Comparison of ENCODE assay signal across 22 cellular contexts in genomic region chr16:75169899-75170405, GRCh38. TPM values are rescaled to one million over a fixed set of nuclear protein-coding genes. Genes with fewer than 3 reads are reported as not detected.
A peak's percentile ranks its signal among the peaks of the same experiment; 100 is the strongest.
DNase-seq lines count a peak whose midpoint lies in the region; ATAC-seq, FAIRE-seq and TF ChIP-seq lines count a peak whose summit lies in the region.
"Had no signal": no experiment of that assay in that cellular context is flagged by ENCODE, and none has a peak within 500 bp of the region (broad histone marks: within the 10 kb centered on the region; RNA-seq: fewer than 3 reads in every experiment).

No MANE protein-coding gene starts in this region.

- H3K36me3 ChIP-seq in BLaER1 (peaks cover 100% of the 10 kb centered on the region), HCT116 (ENCODE audit: control insufficient read depth in 1 of 2, insufficient read depth in 2 of 2, low read length in 2 of 2) (peaks cover 8 to 45% of the 10 kb centered on the region in 2 experiments; a peak in 3 of 4 replicates), GM12878 (ENCODE audit: control insufficient read depth in 2 of 2, insufficient read depth in 2 of 2, low read length in 1 of 2) (peaks cover 7 to 26% of the 10 kb centered on the region in 2 experiments), liver (ENCODE audit: control insufficient read depth in 4 of 4, insufficient read depth in 3 of 4, low read depth in 1 of 4, low read length in 3 of 4) (peaks cover 16 to 58% (median 55%) of the 10 kb centered on the region in 4 donors), Peyer's patch (peaks cover 0 to 52% (median 3%) of the 10 kb centered on the region in 3 donors)

- TF ChIP-seq EP300 in GM12878 (IDR thresholded peaks at IDR 0.05; ENCODE audit: borderline replicate concordance in 1 of 2, control insufficient read depth in 1 of 2, low read depth in 2 of 2, low read length in 2 of 2): no peak

- H3K9me3 ChIP-seq in BLaER1 (peaks cover 100% of the 10 kb centered on the region), HCT116 (ENCODE audit: control insufficient read depth in 1 of 2, insufficient read depth in 1 of 2, low read depth in 1 of 2, low read length in 2 of 2) (peaks cover 39 to 54% of the 10 kb centered on the region in 2 experiments; a peak in 3 of 4 replicates), GM12878 (replicated peaks; ENCODE audit: control insufficient read depth, insufficient read depth, low read length) (peaks cover 56% of the 10 kb centered on the region), liver (ENCODE audit: control insufficient read depth in 4 of 4, low read length in 3 of 4) (peaks cover 40 to 79% (median 56%) of the 10 kb centered on the region in 4 donors), Peyer's patch (peaks cover 0 to 37% (median 11%) of the 10 kb centered on the region in 4 donors)

- no peak overlapping the region for H3K27ac ChIP-seq in BLaER1
- no peak overlapping the region for H3K27ac ChIP-seq in HCT116 (ENCODE audit: low read depth, low read length)
- no peak overlapping the region for H3K27ac ChIP-seq in GM12878 (ENCODE audit: control insufficient read depth, insufficient read depth)
- no peak overlapping the region for H3K27ac ChIP-seq in liver (ENCODE audit: low read depth in 1 of 2, low read length in 2 of 2)
- no peak overlapping the region for H3K27ac ChIP-seq in Peyer's patch
- H3K27ac ChIP-seq in substantia nigra (ENCODE audit: low read depth, low read length, poor library complexity, severe bottlenecking): no peak overlapping the region
- H3K27ac ChIP-seq: C4-2B had no signal

- FAIRE-seq in GM12878 (lab: Jason Lieb, UNC): no peak
- FAIRE-seq: D721Med, G401.6 had no signal

- TF ChIP-seq RAD21 in HCT116 (IDR thresholded peaks at IDR 0.05; ENCODE audit: low read depth) (no peak), GM12878 (IDR thresholded peaks at IDR 0.05; ENCODE audit: insufficient read depth, low read depth, low read length) (no peak), liver (IDR thresholded peaks at IDR 0.05) (no peak)

- H3K4me1 ChIP-seq in BLaER1 (no peaks in the 10 kb centered on the region), HCT116 (ENCODE audit: control insufficient read depth in 1 of 2, insufficient read depth in 2 of 2, low read length in 2 of 2) (no peaks in the 10 kb centered on the region), GM12878 (ENCODE audit: control insufficient read depth, insufficient read depth, low read length) (no peaks in the 10 kb centered on the region), liver (ENCODE audit: control insufficient read depth in 4 of 4, insufficient read depth in 4 of 4, low read length in 3 of 4) (no peaks in the 10 kb centered on the region), Peyer's patch (no peaks in the 10 kb centered on the region)

- intact Hi-C loops in HCT116 (cut with micrococcal nuclease) (no loop called here), GM12878 (cut with micrococcal nuclease; ENCODE audit: unreplicated experiment) (no loop called here)

- TF ChIP-seq POLR2A in HCT116 (IDR thresholded peaks at IDR 0.05; ENCODE audit: borderline replicate concordance, extremely low read depth, insufficient read depth, insufficient read length) (no peak), GM12878 (IDR thresholded peaks at IDR 0.05; ENCODE audit: low read depth, low read length) (no peak), Peyer's patch (IDR thresholded peaks at IDR 0.05) (no peak)

- H3K9ac ChIP-seq in BLaER1: no peak overlapping the region
- no peak overlapping the region for H3K9ac ChIP-seq in HCT116 (ENCODE audit: low read length)
- H3K9ac ChIP-seq in GM12878 (ENCODE audit: control insufficient read depth, insufficient read depth, low read length): no peak overlapping the region
- H3K9ac ChIP-seq in liver (ENCODE audit: low read depth in 1 of 2, low read length in 2 of 2): no peak overlapping the region

- no peaks in the 10 kb centered on the region for H3K9me2 ChIP-seq in HCT116 (ENCODE audit: insufficient read depth)

- H3K4me2 ChIP-seq in BLaER1 (no peak overlapping the region), HCT116 (ENCODE audit: low read length) (no peak overlapping the region), GM12878 (ENCODE audit: control insufficient read depth, insufficient read depth) (no peak overlapping the region)
- H3K4me2 ChIP-seq: GM23338 had no signal

- BruUV-seq in HCT116 (replicated peaks; lab: Mats Ljungman, UMichigan) (no TSS peak), GM12878 (replicated peaks; lab: Mats Ljungman, UMichigan) (TSS peak; percentile 41)

- H4K20me1 ChIP-seq in BLaER1 (no peaks in the 10 kb centered on the region), HCT116 (ENCODE audit: insufficient read depth) (no peaks in the 10 kb centered on the region), GM12878 (ENCODE audit: control insufficient read depth, insufficient read depth) (no peaks in the 10 kb centered on the region)

- no peaks in the 10 kb centered on the region for H3K27me3 ChIP-seq in BLaER1
- no peaks in the 10 kb centered on the region for H3K27me3 ChIP-seq in HCT116 (ENCODE audit: insufficient read depth, low read length)
- no peaks in the 10 kb centered on the region for H3K27me3 ChIP-seq in GM12878 (replicated peaks in 1 of 2; ENCODE audit: control insufficient read depth in 2 of 2, insufficient read depth in 2 of 2, low read length in 1 of 2)
- no peaks in the 10 kb centered on the region for H3K27me3 ChIP-seq in liver (ENCODE audit: control insufficient read depth in 4 of 4, insufficient read depth in 4 of 4, low read length in 3 of 4)
- no peaks in the 10 kb centered on the region for H3K27me3 ChIP-seq in Peyer's patch

- ATAC-seq in HCT116: no peak
- ATAC-seq in GM12878: no peak
- ATAC-seq: GM23338 had no signal

- TF ChIP-seq CTCF in HCT116 (IDR thresholded peaks at IDR 0.05 in 2 of 3, conservative IDR thresholded peaks at IDR 0.05 in 1 of 3; ENCODE audit: borderline replicate concordance in 1 of 3, insufficient read depth in 1 of 3, low read depth in 2 of 3, low read length in 2 of 3) (no peak), GM12878 (IDR thresholded peaks at IDR 0.05 in 2 of 3, conservative IDR thresholded peaks at IDR 0.05 in 1 of 3; ENCODE audit: control insufficient read depth in 2 of 3, extremely low read depth in 1 of 3, insufficient read depth in 1 of 3, low read depth in 3 of 3, low read length in 3 of 3) (no peak), liver (IDR thresholded peaks at IDR 0.05; ENCODE audit: low read depth, low read length, missing input control) (no peak), Peyer's patch (IDR thresholded peaks at IDR 0.05) (no peak)

- H3K4me3 ChIP-seq in BLaER1: peak overlapping the region; percentile 45
- no peak overlapping the region for H3K4me3 ChIP-seq in HCT116 (replicated peaks in 1 of 2; ENCODE audit: low read depth in 1 of 2, low read length in 2 of 2)
- H3K4me3 ChIP-seq in GM12878: no peak overlapping the region
- H3K4me3 ChIP-seq in liver (ENCODE audit: low read depth in 1 of 3, low read length in 3 of 3): peak overlapping the region in 2 of 3 donors; percentile 45 to 61
- H3K4me3 ChIP-seq in Peyer's patch: no peak overlapping the region
- H3K4me3 ChIP-seq: GM23338 had no signal

- over 99% methylated on average over 10 of the region's 10 CpGs for WGBS in GM12878 (ENCODE audit: insufficient coverage, insufficient replicate concordance, low lambda C conversion rate, missing lambda C conversion rate)
- WGBS in liver: 94% methylated on average over 10 of the region's 10 CpGs

- H3K79me2 ChIP-seq in HCT116 (ENCODE audit: insufficient read depth, low read length) (no peaks in the 10 kb centered on the region), GM12878 (ENCODE audit: control insufficient read depth, insufficient read depth, low read length) (no peaks in the 10 kb centered on the region)

- DNase-seq in HCT116 (ENCODE audit: low read depth, low spot score) (no peak), GM12878 (ENCODE audit: low read depth, low spot score) (no peak), iPS-NIHi7 (ENCODE audit: extremely low spot score) (no peak), Peyer's patch (no peak), NCI-H1048 (lab: John Stamatoyannopoulos, UW) (no peak), substantia nigra (lab: John Stamatoyannopoulos, UW) (no peak)
- DNase-seq: ACHN; CD4-positive, alpha-beta memory T cell; COR-L47; DMS153; DMS79 treated with DMSO at 0.1 percent for 48 hours; EL; H9; HFFc6; IMR-90 had no signal

- no peak overlapping the region for H2AFZ ChIP-seq in HCT116 (ENCODE audit: low read depth, low read length, poor library complexity, severe bottlenecking)
- H2AFZ ChIP-seq in GM12878 (ENCODE audit: control insufficient read depth, low read depth, low read length): no peak overlapping the region
- H2AFZ ChIP-seq: GM23338 had no signal

- RAD21 ChIA-PET in HCT116 (lab: Charles Lee; ENCODE audit: low non-redundant PET in 1 of 2, low total read pairs in 2 of 2, uncharacterized antibody in 2 of 2, unreplicated experiment in 2 of 2) (no interaction called here), GM12878 (lab: Charles Lee; ENCODE audit: unreplicated experiment) (no interaction called here)

- SMC1A ChIA-PET in GM12878 (lab: Charles Lee; ENCODE audit: uncharacterized antibody, unreplicated experiment): interaction anchor here (0.6 kb wide), 1 partner anchor 317 kb away, joined by 3 read pairs; no protein-coding TSS in a partner anchor

- CTCF ChIA-PET in HCT116 (lab: Charles Lee): no interaction called here
- CTCF ChIA-PET in GM12878 (lab: Yijun Ruan, JAX): interaction anchor here (1.1 kb wide), 1 partner anchor 29 kb away, joined by 3 read pairs; no protein-coding TSS in a partner anchor

- POLR2A ChIA-PET in HCT116 (lab: Charles Lee) (no interaction called here), GM12878 (lab: Charles Lee) (no interaction called here)

- in situ Hi-C loops in GM12878 (cut with MboI): no loop called here

RNA-seq across cellular contexts. Expression of gene ZFP1, which starts 21.6 kb away (rescaled TPM):
- total RNA-seq in HCT116 (2021; ENCODE audit: unreplicated experiment): 12.8 TPM
- polyA plus RNA-seq in HCT116 (2012): 6.2 and 7.1 TPM in 2 replicates
- 17.0 and 17.3 TPM in 2 replicates for total RNA-seq in GM12878 (2013; cell fraction: nucleolus; rRNA removed)
- 12.8 and 15.1 TPM in 2 replicates for total RNA-seq in GM12878 (2014; rRNA removed)
- total RNA-seq in GM12878 (2014; rRNA removed; fragmentation: Illumina TruSeq; extraction: Trizol): 15.3 and 15.5 TPM in 2 replicates
- 13.5 and 14.5 TPM in 2 replicates for total RNA-seq in GM12878 (2021)
- polyA plus RNA-seq in GM12878 (2011; ENCODE audit: low read depth): 3.3 TPM
- 16.4 and 21.8 TPM in 2 replicates for polyA plus RNA-seq in GM12878 (2011; rRNA removed)
- polyA plus RNA-seq in GM12878 (2011; cell fraction: cytosol; rRNA removed): 6.4 and 6.8 TPM in 2 replicates
- polyA plus RNA-seq in GM12878 (2011; cell fraction: nucleus; rRNA removed): 4.7 and 5.4 TPM in 2 replicates
- 7.7 and 10.3 TPM in 2 replicates for polyA plus RNA-seq in GM12878 (2012)
- 12.4 and 14.1 TPM in 2 replicates for polyA plus RNA-seq in GM12878 (2014; fragmentation: Illumina TruSeq; extraction: Trizol)
- polyA plus RNA-seq in GM12878 (2014; fragmentation: Nextera tagmentation; extraction: Ambion mirVana): 1 to 10 TPM; 3.5 to 3.6 TPM
- polyA plus RNA-seq in GM12878 (2014; rRNA removed): 4.9 and 6.4 TPM in 2 replicates
- polyA plus RNA-seq in GM12878 (2016; fragmentation: Nextera tagmentation; extraction: Ambion mirVana): 10 to 100 TPM; 14.9 to 17.6 TPM
- polyA minus RNA-seq in GM12878 (2011; rRNA and poly(A)+ RNA removed): 12.1 and 13.2 TPM in 2 replicates
- polyA minus RNA-seq in GM12878 (2011; cell fraction: cytosol; rRNA and poly(A)+ RNA removed): 9.6 and 10.6 TPM in 2 replicates
- polyA minus RNA-seq in GM12878 (2011; cell fraction: nucleus; rRNA and poly(A)+ RNA removed): 3.2 and 4.0 TPM in 2 replicates
- 1 to 10 TPM; 8.1 to 8.5 TPM for total RNA-seq in liver
- 1 to 10 TPM; 3.8 to 4.0 TPM for polyA plus RNA-seq in liver
- total RNA-seq in Peyer's patch: 1 to 10 TPM; 2.6 to 6.1 (median 4.9) TPM

RNA-seq across cellular contexts. Expression of gene CTRB2, which starts 37.0 kb away (rescaled TPM):
- total RNA-seq in HCT116 (2021; ENCODE audit: unreplicated experiment): 10.0 TPM
- polyA plus RNA-seq in HCT116 (2012): 0.03 TPM in 1 of 2 replicates, not detected in the other
- not detected in 2 replicates for total RNA-seq in GM12878 (2013; cell fraction: nucleolus; rRNA removed)
- not detected in 2 replicates for total RNA-seq in GM12878 (2014; rRNA removed)
- total RNA-seq in GM12878 (2014; rRNA removed; fragmentation: Illumina TruSeq; extraction: Trizol): not detected in 2 replicates
- 8.9 and 9.4 TPM in 2 replicates for total RNA-seq in GM12878 (2021)
- not detected for polyA plus RNA-seq in GM12878 (2011; ENCODE audit: low read depth)
- polyA plus RNA-seq in GM12878 (2011; rRNA removed): not detected in 2 replicates
- not detected in 2 replicates for polyA plus RNA-seq in GM12878 (2011; cell fraction: cytosol; rRNA removed)
- polyA plus RNA-seq in GM12878 (2011; cell fraction: nucleus; rRNA removed): not detected in 2 replicates
- not detected in 2 replicates for polyA plus RNA-seq in GM12878 (2012)
- not detected in 2 replicates for polyA plus RNA-seq in GM12878 (2014; fragmentation: Illumina TruSeq; extraction: Trizol)
- not detected for polyA plus RNA-seq in GM12878 (2014; fragmentation: Nextera tagmentation; extraction: Ambion mirVana)
- not detected in 2 replicates for polyA plus RNA-seq in GM12878 (2014; rRNA removed)
- not detected for polyA plus RNA-seq in GM12878 (2016; fragmentation: Nextera tagmentation; extraction: Ambion mirVana)
- not detected in 2 replicates for polyA minus RNA-seq in GM12878 (2011; rRNA and poly(A)+ RNA removed)
- polyA minus RNA-seq in GM12878 (2011; cell fraction: cytosol; rRNA and poly(A)+ RNA removed): not detected in 2 replicates
- not detected in 2 replicates for polyA minus RNA-seq in GM12878 (2011; cell fraction: nucleus; rRNA and poly(A)+ RNA removed)
- under 1 TPM in 1 of 2 donors, not detected in 1; 0.33 TPM for total RNA-seq in liver
- under 1 TPM in 1 of 2 donors, not detected in 1; 0.09 TPM for polyA plus RNA-seq in liver
- total RNA-seq in Peyer's patch: not detected
- total RNA-seq: A172; CD4-positive, alpha-beta memory T cell; GM23338; H9; HFFc6; IMR-90 had no signal
- polyA plus RNA-seq: CD4-positive, alpha-beta memory T cell; GM23338; IMR-90 had no signal

RNA-seq across cellular contexts. Expression of gene CTRB1, which starts 48.8 kb away (rescaled TPM):
- total RNA-seq in HCT116 (2021; ENCODE audit: unreplicated experiment): 5.6 TPM
- polyA plus RNA-seq in HCT116 (2012): 0.10 TPM in 1 of 2 replicates, not detected in the other
- not detected in 2 replicates for total RNA-seq in GM12878 (2013; cell fraction: nucleolus; rRNA removed)
- total RNA-seq in GM12878 (2014; rRNA removed): 0.28 and 0.33 TPM in 2 replicates
- total RNA-seq in GM12878 (2014; rRNA removed; fragmentation: Illumina TruSeq; extraction: Trizol): not detected in 2 replicates
- total RNA-seq in GM12878 (2021): 4.4 and 6.2 TPM in 2 replicates
- polyA plus RNA-seq in GM12878 (2011; ENCODE audit: low read depth): not detected
- not detected in 2 replicates for polyA plus RNA-seq in GM12878 (2011; rRNA removed)
- not detected in 2 replicates for polyA plus RNA-seq in GM12878 (2011; cell fraction: cytosol; rRNA removed)
- polyA plus RNA-seq in GM12878 (2011; cell fraction: nucleus; rRNA removed): not detected in 2 replicates
- polyA plus RNA-seq in GM12878 (2012): not detected in 2 replicates
- polyA plus RNA-seq in GM12878 (2014; fragmentation: Illumina TruSeq; extraction: Trizol): not detected in 2 replicates
- polyA plus RNA-seq in GM12878 (2014; fragmentation: Nextera tagmentation; extraction: Ambion mirVana): not detected
- polyA plus RNA-seq in GM12878 (2014; rRNA removed): not detected in 2 replicates
- polyA plus RNA-seq in GM12878 (2016; fragmentation: Nextera tagmentation; extraction: Ambion mirVana): not detected
- not detected in 2 replicates for polyA minus RNA-seq in GM12878 (2011; rRNA and poly(A)+ RNA removed)
- not detected in 2 replicates for polyA minus RNA-seq in GM12878 (2011; cell fraction: cytosol; rRNA and poly(A)+ RNA removed)
- polyA minus RNA-seq in GM12878 (2011; cell fraction: nucleus; rRNA and poly(A)+ RNA removed): not detected in 2 replicates
- total RNA-seq in liver: not detected
- polyA plus RNA-seq in liver: not detected
- not detected for total RNA-seq in Peyer's patch
- total RNA-seq: A172; CD4-positive, alpha-beta memory T cell; GM23338; H9; HFFc6; IMR-90 had no signal
- polyA plus RNA-seq: CD4-positive, alpha-beta memory T cell; GM23338; IMR-90 had no signal

RNA-seq across cellular contexts. Expression of gene LDHD, which starts 53.4 kb away (rescaled TPM):
- total RNA-seq in HCT116 (2021; ENCODE audit: unreplicated experiment) (3.4 TPM), GM12878 (2014; rRNA removed) (not detected in 2 replicates), GM12878 (2014; rRNA removed; fragmentation: Illumina TruSeq; extraction: Trizol) (not detected in 2 replicates), GM12878 (2021) (0.10 TPM in 1 of 2 replicates, not detected in the other), liver (10 to 100 TPM; 27.7 to 84.1 TPM), Peyer's patch (10 to 100 TPM in 3 of 4 donors, 1 to 10 TPM in 1; 2.5 to 37.0 (median 22.4) TPM)
- polyA plus RNA-seq in HCT116 (2012): 5.7 and 6.6 TPM in 2 replicates
- total RNA-seq in GM12878 (2013; cell fraction: nucleolus; rRNA removed): not detected in 2 replicates
- not detected for polyA plus RNA-seq in GM12878 (2011; ENCODE audit: low read depth)
- polyA plus RNA-seq in GM12878 (2011; rRNA removed) (not detected in 2 replicates), GM12878 (2014; fragmentation: Illumina TruSeq; extraction: Trizol) (not detected in 2 replicates), GM12878 (2014; fragmentation: Nextera tagmentation; extraction: Ambion mirVana) (not detected), GM12878 (2014; rRNA removed) (0.04 and 0.12 TPM in 2 replicates), GM12878 (2016; fragmentation: Nextera tagmentation; extraction: Ambion mirVana) (not detected), liver (10 to 100 TPM; 69.6 to 83.1 TPM)
- not detected in 2 replicates for polyA plus RNA-seq in GM12878 (2011; cell fraction: cytosol; rRNA removed)
- not detected in 2 replicates for polyA plus RNA-seq in GM12878 (2011; cell fraction: nucleus; rRNA removed)
- not detected in 2 replicates for polyA plus RNA-seq in GM12878 (2012)
- not detected in 2 replicates for polyA minus RNA-seq in GM12878 (2011; rRNA and poly(A)+ RNA removed)
- not detected in 2 replicates for polyA minus RNA-seq in GM12878 (2011; cell fraction: cytosol; rRNA and poly(A)+ RNA removed)
- polyA minus RNA-seq in GM12878 (2011; cell fraction: nucleus; rRNA and poly(A)+ RNA removed): not detected in 2 replicates

Comparison
In these comparisons a context has a peak if more than half of its experiments do, and no peak if none do; other contexts are left out.
1. H3K4me3 ChIP-seq: peak in BLaER1 (single experiment) and liver (2 of 3); none in HCT116 (0 of 2), GM12878 (single experiment) and Peyer's patch (0 of 4).